In genomic region chr18:57655740-57656139, GRCh38 we compare ENCODE assay signal across 23 cellular contexts.
"Had no signal": no experiment of that assay in that cellular context is flagged by ENCODE, and none has a peak within 500 bp of the region (broad histone marks: within the 10 kb centered on the region; RNA-seq: fewer than 3 reads in every experiment).

No MANE protein-coding gene starts in this region.

- H3K4me1 Mint-ChIP-seq: nephron progenitor cell had no signal

- H3K27ac Mint-ChIP-seq: activated naive CD4-positive, alpha-beta T cell treated with anti-CD3 and anti-CD28 coated beads, Interleukin-2, amount 50 U/mL, for 24 hours; activated T-cell treated with anti-CD3 and anti-CD28 coated beads, Interleukin-2, amount 50 U/mL, for 72 hours; immature natural killer cell; nephron progenitor cell; stimulated activated memory B cell treated with anti-CD40 and anti-IgM and Interleukin-4, amounts not matched to agents 10 μg/mL and 1 μg/mL and 100 μg/mL, for 72 hours had no signal

- H3K36me3 ChIP-seq: breast epithelium had no signal

- H3K27me3 Mint-ChIP-seq: activated naive CD4-positive, alpha-beta T cell treated with anti-CD3 and anti-CD28 coated beads, Interleukin-2, amount 50 U/mL, for 24 hours; stimulated activated memory B cell treated with anti-CD40 and anti-IgM and Interleukin-4, amounts not matched to agents 10 μg/mL and 1 μg/mL and 100 μg/mL, for 72 hours had no signal

- H3K4me3 ChIP-seq: adrenal gland, breast epithelium, esophagus muscularis mucosa, heart right ventricle, left ventricle myocardium inferior, spleen, thoracic aorta, upper lobe of left lung had no signal

- H3K4me3 Mint-ChIP-seq: activated naive CD4-positive, alpha-beta T cell treated with anti-CD3 and anti-CD28 coated beads, Interleukin-2, amount 50 U/mL, for 24 hours; activated T-cell treated with anti-CD3 and anti-CD28 coated beads, Interleukin-2, amount 50 U/mL, for 72 hours; immature natural killer cell; nephron progenitor cell; stimulated activated memory B cell treated with anti-CD40 and anti-IgM and Interleukin-4, amounts not matched to agents 10 μg/mL and 1 μg/mL and 100 μg/mL, for 72 hours had no signal

- H3K27me3 ChIP-seq: adrenal gland, breast epithelium, esophagus muscularis mucosa, heart right ventricle, spleen, upper lobe of left lung had no signal

- ATAC-seq: activated T-cell treated with anti-CD3 and anti-CD28 coated beads, Interleukin-2, amount 50 U/mL, for 72 hours; heart right ventricle; stimulated activated memory B cell treated with anti-CD40 and anti-IgM and Interleukin-4, amounts not matched to agents 10 μg/mL and 1 μg/mL and 100 μg/mL, for 72 hours had no signal

- H3K27ac ChIP-seq: adrenal gland, breast epithelium, esophagus muscularis mucosa, heart right ventricle, left ventricle myocardium inferior, thoracic aorta, upper lobe of left lung, VCaP had no signal

- DNase-seq: activated CD4-positive, alpha-beta T cell treated with anti-CD3 and anti-CD28 coated beads, Interleukin-2, amount 50 U/mL, for 4 hours; activated effector memory CD4-positive, alpha-beta T cell treated with anti-CD3 and anti-CD28 coated beads, Interleukin-2, amount 50 U/mL, for 16 hours; activated T-cell treated with anti-CD3 and anti-CD28 coated beads, Interleukin-2, amount 50 U/mL, for 72 hours; adrenal gland; cerebellar nuclear complex; effector CD4-positive, alpha-beta T cell; heart right ventricle; immature natural killer cell; kidney glomerular epithelial cell; left ventricle myocardium inferior; mammary epithelial cell; nephron progenitor cell; occipital lobe; posterior cingulate gyrus; spleen; stimulated activated CD4-positive, alpha-beta T cell treated with anti-CD3 and anti-CD28 coated beads, Interleukin-4, amount 100 ng/mL, for 4 hours; upper lobe of left lung had no signal

- H3K4me1 ChIP-seq: breast epithelium, esophagus muscularis mucosa had no signal
